8 cellular contexts compared by ENCODE assay signal in genomic region chr16:12089492-12090161, GRCh38.
DNase-seq lines count a peak whose midpoint lies in the region; ATAC-seq and TF ChIP-seq lines count a peak whose summit lies in the region.

No MANE protein-coding gene starts in this region.

- H3K9me3 Mint-ChIP-seq in CD8-positive, alpha-beta T cell = no peaks in the 10 kb centered on the region

- no peak for TF ChIP-seq CTCF in CD8-positive, alpha-beta T cell (IDR thresholded peaks at IDR 0.05)
- no peak for TF ChIP-seq CTCF in transverse colon (IDR thresholded peaks at IDR 0.05)

- peaks cover 53% of the 10 kb centered on the region for H3K4me1 Mint-ChIP-seq in CD8-positive, alpha-beta T cell (ENCODE audit: low read depth)

- no peaks in the 10 kb centered on the region for H3K27me3 Mint-ChIP-seq in CD8-positive, alpha-beta T cell (ENCODE audit: low read depth)

- H3K27ac ChIP-seq in CD8-positive, alpha-beta T cell (ENCODE audit: low read depth, low read length) = peak overlapping the region; percentile 34
- H3K27ac ChIP-seq in effector memory CD4-positive, alpha-beta T cell (ENCODE audit: insufficient read depth, low read length, poor library complexity, severe bottlenecking) = peak overlapping the region; percentile 10
- H3K27ac ChIP-seq in transverse colon = no peak overlapping the region

- peaks cover 3% of the 10 kb centered on the region for H3K36me3 Mint-ChIP-seq in CD8-positive, alpha-beta T cell

- POLR2A ChIA-PET in CD8-positive, alpha-beta T cell (lab: Charles Lee) = interaction anchor here (2.0 kb wide), 1 partner anchor 9 kb away, joined by 8 read pairs; no protein-coding TSS in a partner anchor

- in situ Hi-C loops in transverse colon (cut with MboI; ENCODE audit: low pct_ligation_motif_present in 1 of 4, low pct_unique_long_range_greater_than_20kb in 1 of 4, low sequenced_read_pairs in 3 of 4) = loop anchor here in 3 of 4 donors (10.0 to 25.0 kb wide), 3 partner anchors 173 to 735 kb away; partner anchors contain the start of gene CPPED1 (in 2 of the 3)

- CTCF ChIA-PET in CD8-positive, alpha-beta T cell (lab: Charles Lee) = interaction anchor here (1.6 to 1.7 kb wide), 2 partner anchors 8 to 22 kb away, joined by 3 to 11 read pairs; no protein-coding TSS in a partner anchor

- H3K4me3 ChIP-seq in CD8-positive, alpha-beta T cell (ENCODE audit: low read depth, low read length) = peak overlapping the region; percentile 55
- H3K4me3 ChIP-seq in effector memory CD4-positive, alpha-beta T cell (ENCODE audit: insufficient read depth, low read depth, low read length, poor library complexity, severe bottlenecking) = peak overlapping the region; percentile 16
- H3K4me3 ChIP-seq in transverse colon = no peak overlapping the region

- WGBS in transverse colon (ENCODE audit: low coverage in 1 of 2), 2 donors = 48% methylated on average over 23 of the region's 24 CpGs; no CpG with 5 or more reads in 1 of the 2 donors

- DNase-seq in CD8-positive, alpha-beta T cell = peak in 5 of 7 experiments; percentile 22 to 64 (median 35)
- DNase-seq in UCSD-AML1 (lab: John Stamatoyannopoulos, UW; ENCODE audit: unreplicated experiment) (peak; percentile 62), medulla oblongata (ENCODE audit: extremely low spot score) (peak; percentile 41), transverse colon (peak; percentile 37), NCI-H1436 (lab: John Stamatoyannopoulos, UW) (no peak), NCI-H748 (lab: John Stamatoyannopoulos, UW; ENCODE audit: unreplicated experiment) (no peak)
- DNase-seq in effector memory CD4-positive, alpha-beta T cell = no peak

- no peaks in the 10 kb centered on the region for H3K36me3 ChIP-seq in CD8-positive, alpha-beta T cell (ENCODE audit: insufficient read depth, low read length)
- H3K36me3 ChIP-seq in effector memory CD4-positive, alpha-beta T cell (ENCODE audit: control insufficient read depth, insufficient read depth, low read length) = no peaks in the 10 kb centered on the region
- H3K36me3 ChIP-seq in transverse colon = no peaks in the 10 kb centered on the region

- H3K4me3 Mint-ChIP-seq in CD8-positive, alpha-beta T cell = peak overlapping the region; percentile 83

- H3K27ac Mint-ChIP-seq in CD8-positive, alpha-beta T cell = peak overlapping the region; percentile 94

- no peaks in the 10 kb centered on the region for H3K9me3 ChIP-seq in CD8-positive, alpha-beta T cell (ENCODE audit: low read length)
- no peaks in the 10 kb centered on the region for H3K9me3 ChIP-seq in effector memory CD4-positive, alpha-beta T cell (ENCODE audit: control insufficient read depth, low read length)
- H3K9me3 ChIP-seq in transverse colon = no peaks in the 10 kb centered on the region

- no peaks in the 10 kb centered on the region for H3K27me3 ChIP-seq in CD8-positive, alpha-beta T cell (ENCODE audit: insufficient read depth, low read length)
- H3K27me3 ChIP-seq in effector memory CD4-positive, alpha-beta T cell (replicated peaks; ENCODE audit: control insufficient read depth, insufficient read depth, low read length, poor library complexity, severe bottlenecking) = no peaks in the 10 kb centered on the region
- H3K27me3 ChIP-seq in transverse colon = no peaks in the 10 kb centered on the region

- TF ChIP-seq EP300 in transverse colon (IDR thresholded peaks at IDR 0.05; ENCODE audit: low read depth) = no peak

- no peak for TF ChIP-seq POLR2A in transverse colon (IDR thresholded peaks at IDR 0.05)

- H3K4me1 ChIP-seq in CD8-positive, alpha-beta T cell (ENCODE audit: insufficient read depth, low read length) = peaks cover 31% of the 10 kb centered on the region
- no peaks in the 10 kb centered on the region for H3K4me1 ChIP-seq in effector memory CD4-positive, alpha-beta T cell (ENCODE audit: control insufficient read depth, insufficient read depth, low read length, poor library complexity, severe bottlenecking)
- peaks cover 0 to 30% (median 9%) of the 10 kb centered on the region in 4 donors for H3K4me1 ChIP-seq in transverse colon

- intact Hi-C loops in CD8-positive, alpha-beta T cell (cut with DNase I, micrococcal nuclease) = loop anchor here (1.0 to 10.0 kb wide), 3 partner anchors 9 to 1825 kb away; no protein-coding TSS in a partner anchor
- intact Hi-C loops in transverse colon (cut with DNase I; ENCODE audit: low total_unique reads) = loop anchor here (10.0 kb wide), 1 partner anchor 135 kb away; no protein-coding TSS in a partner anchor

- ATAC-seq in CD8-positive, alpha-beta T cell = peak; percentile 91
- ATAC-seq in HG02610 (IDR thresholded peaks at IDR 0.05; ENCODE audit: unreplicated experiment) = peak; percentile 73

Comparison
In these comparisons a context has a peak if more than half of its experiments do, and no peak if none do; other contexts are left out.
1. DNase-seq: peak in CD8-positive, alpha-beta T cell (5 of 7), UCSD-AML1 (single experiment), medulla oblongata (single experiment) and transverse colon (single experiment); none in effector memory CD4-positive, alpha-beta T cell (0 of 3), NCI-H1436 (single experiment) and NCI-H748 (single experiment).
2. H3K27ac ChIP-seq: peak in CD8-positive, alpha-beta T cell (single experiment) and effector memory CD4-positive, alpha-beta T cell (single experiment); none in transverse colon (0 of 4).
3. H3K4me3 ChIP-seq: peak in CD8-positive, alpha-beta T cell (single experiment) and effector memory CD4-positive, alpha-beta T cell (single experiment); none in transverse colon (0 of 4).